Comparison of ENCODE assay signal across 12 cellular contexts in genomic region chr4:80592950-80593349, GRCh38.
DNase-seq lines count a peak whose midpoint lies in the region; ATAC-seq and TF ChIP-seq lines count a peak whose summit lies in the region.
"Had no signal": no experiment of that assay in that cellular context is flagged by ENCODE, and none has a peak within 500 bp of the region (broad histone marks: within the 10 kb centered on the region; RNA-seq: fewer than 3 reads in every experiment).

No MANE protein-coding gene starts in this region.

- peak; percentile 13 for TF ChIP-seq CTCF in astrocyte of the cerebellum (IDR thresholded peaks at IDR 0.05; ENCODE audit: low read depth, low read length, missing control alignments)

- peak; percentile 74 for ATAC-seq in GM19328 (IDR thresholded peaks at IDR 0.05; ENCODE audit: unreplicated experiment)
- peak; percentile 89 for ATAC-seq in HG03175 (IDR thresholded peaks at IDR 0.05; ENCODE audit: unreplicated experiment)
- no peak for ATAC-seq in HG03378 (IDR thresholded peaks at IDR 0.05; ENCODE audit: unreplicated experiment)
- ATAC-seq: naive thymus-derived CD4-positive, alpha-beta T cell had no signal

- DNase-seq in DMS53 (lab: John Stamatoyannopoulos, UW) (peak; percentile 34), astrocyte of the cerebellum (ENCODE audit: low read depth) (no peak), substantia nigra (lab: John Stamatoyannopoulos, UW) (no peak), COLO829 (ENCODE audit: low spot score) (no peak), NCI-H2196 treated with DMSO at 0.1 percent for 48 hours (lab: John Stamatoyannopoulos, UW; ENCODE audit: unreplicated experiment) (no peak)
- DNase-seq: activated CD4-positive, alpha-beta T cell treated with anti-CD3 and anti-CD28 coated beads for 4 hours; PC-9 had no signal

- no peak overlapping the region for H3K4me3 ChIP-seq in astrocyte of the cerebellum (ENCODE audit: low read depth, low read length)
- H3K4me3 ChIP-seq: BLaER1 treated with 17β-estradiol and CSF1 and Interleukin-3, amounts not matched to agents 10 nM and 100 nM; PC-9 had no signal

- H3K27ac ChIP-seq in substantia nigra (ENCODE audit: low read depth, low read length, poor library complexity, severe bottlenecking): no peak overlapping the region
- H3K27ac ChIP-seq: BLaER1 treated with 17β-estradiol and CSF1 and Interleukin-3, amounts not matched to agents 10 nM and 100 nM; PC-9 had no signal

- in situ Hi-C loops in astrocyte of the cerebellum (cut with HindIII; ENCODE audit: low sequenced_read_pairs): no loop called here
